Comparison of ENCODE assay signal across 22 cellular contexts in genomic region chr20:3864518-3864917, GRCh38.
"Had no signal": no experiment of that assay in that cellular context is flagged by ENCODE, and none has a peak within 500 bp of the region (broad histone marks: within the 10 kb centered on the region; RNA-seq: fewer than 3 reads in every experiment).

No MANE protein-coding gene starts in this region.

- H3K4me3 Mint-ChIP-seq: activated naive CD4-positive, alpha-beta T cell treated with anti-CD3 and anti-CD28 coated beads, Interleukin-2, amount 50 U/mL, for 24 hours; activated T-cell treated with anti-CD3 and anti-CD28 coated beads, Interleukin-2, amount 50 U/mL, for 72 hours; brain; naive thymus-derived CD4-positive, alpha-beta T cell; neural crest cell; WTC11 had no signal

- H3K9me3 Mint-ChIP-seq: activated naive CD4-positive, alpha-beta T cell treated with anti-CD3 and anti-CD28 coated beads, Interleukin-2, amount 50 U/mL, for 24 hours; activated T-cell treated with anti-CD3 and anti-CD28 coated beads, Interleukin-2, amount 50 U/mL, for 72 hours; naive thymus-derived CD4-positive, alpha-beta T cell; neural crest cell had no signal

- H3K27ac Mint-ChIP-seq: activated naive CD4-positive, alpha-beta T cell treated with anti-CD3 and anti-CD28 coated beads, Interleukin-2, amount 50 U/mL, for 24 hours; activated T-cell treated with anti-CD3 and anti-CD28 coated beads, Interleukin-2, amount 50 U/mL, for 72 hours; brain; naive thymus-derived CD4-positive, alpha-beta T cell; progenitor cell of endocrine pancreas; WTC11 had no signal

- H3K27ac ChIP-seq: esophagus muscularis mucosa, left lung, thoracic aorta, upper lobe of right lung had no signal

- H3K4me1 ChIP-seq: esophagus muscularis mucosa, left lung, upper lobe of right lung had no signal

- ATAC-seq: activated T-cell treated with anti-CD3 and anti-CD28 coated beads, Interleukin-2, amount 50 U/mL, for 72 hours; left lung; naive thymus-derived CD4-positive, alpha-beta T cell; upper lobe of right lung; WTC11 had no signal

- H3K9me3 ChIP-seq: esophagus muscularis mucosa, left lung, spleen, thoracic aorta, upper lobe of right lung had no signal

- H3K4me1 Mint-ChIP-seq: activated naive CD4-positive, alpha-beta T cell treated with anti-CD3 and anti-CD28 coated beads, Interleukin-2, amount 50 U/mL, for 24 hours; brain; neural crest cell; WTC11 had no signal

- DNase-seq: activated CD8-positive, alpha-beta memory T cell treated with anti-CD3 and anti-CD28 coated beads, Interleukin-2, amount 50 U/mL, for 48 hours; activated effector memory CD4-positive, alpha-beta T cell treated with anti-CD3 and anti-CD28 coated beads, Interleukin-2, amount 50 U/mL, for 16 hours; activated T-cell treated with anti-CD3 and anti-CD28 coated beads, Interleukin-2, amount 50 U/mL, for 72 hours; aorta; effector memory CD4-positive, alpha-beta T cell; hippocampal formation; kidney glomerular epithelial cell; left lung; naive thymus-derived CD4-positive, alpha-beta T cell; retina; spleen; stimulated activated CD4-positive, alpha-beta T cell treated with anti-CD3 and anti-CD28 coated beads, Interleukin-4, amount 100 ng/mL, for 1 hour; stimulated activated naive CD4-positive, alpha-beta T cell treated with Interleukin-2 at 50 U/mL for 16 hours; T1000; upper lobe of right lung had no signal

- H3K27me3 Mint-ChIP-seq: activated naive CD4-positive, alpha-beta T cell treated with anti-CD3 and anti-CD28 coated beads, Interleukin-2, amount 50 U/mL, for 24 hours; brain; naive thymus-derived CD4-positive, alpha-beta T cell; progenitor cell of endocrine pancreas had no signal

- H3K4me3 ChIP-seq: esophagus muscularis mucosa, left lung, spleen, thoracic aorta, upper lobe of right lung had no signal

- H3K27me3 ChIP-seq: esophagus muscularis mucosa, left lung, spleen, upper lobe of right lung had no signal
